ENCODE assay signal across 13 cellular contexts in the genomic region with DNA sequence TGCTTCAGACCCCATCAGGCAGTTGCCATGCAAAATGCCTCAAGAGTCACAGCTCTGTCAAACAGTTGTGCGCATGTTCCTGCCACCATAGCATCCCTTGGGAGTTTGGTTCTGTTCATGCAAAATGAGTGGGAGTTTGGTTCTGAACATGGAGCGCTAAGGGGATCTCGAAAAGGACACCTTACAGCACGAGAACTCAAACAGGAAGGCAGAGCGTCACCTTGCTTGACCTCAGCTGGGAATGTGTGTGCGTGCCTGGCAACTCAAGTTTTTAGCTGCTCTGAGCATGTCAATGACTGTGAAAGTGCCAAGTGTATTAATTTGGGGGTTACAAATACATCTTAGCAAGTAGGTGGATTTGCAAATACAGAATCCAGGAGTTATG.
"Had no signal": no experiment of that assay in that cellular context is flagged by ENCODE, and none has a peak within 500 bp of the region (broad histone marks: within the 10 kb centered on the region; RNA-seq: fewer than 3 reads in every experiment).

No MANE protein-coding gene starts in this region.

- H3K36me3 ChIP-seq: adrenal gland, stomach, uterus had no signal

- H3K4me3 Mint-ChIP-seq: activated CD4-positive, alpha-beta T cell treated with anti-CD3 and anti-CD28 coated beads, Interleukin-2, amount 10 ng/mL, durations not matched to agents 7 days and 5 days; nephron; T-helper 17 cell had no signal

- H3K9me3 Mint-ChIP-seq: activated CD4-positive, alpha-beta T cell treated with anti-CD3 and anti-CD28 coated beads, Interleukin-2, amount 10 ng/mL, durations not matched to agents 7 days and 5 days had no signal

- DNase-seq: activated CD4-positive, alpha-beta T cell treated with anti-CD3 and anti-CD28 coated beads, Interleukin-2, amount 10 ng/mL, durations not matched to agents 7 days and 5 days; activated CD4-positive, CD25-positive, alpha-beta regulatory T cell; activated CD8-positive, alpha-beta memory T cell treated with anti-CD3 and anti-CD28 coated beads for 24 hours; activated naive CD4-positive, alpha-beta T cell treated with anti-CD3 and anti-CD28 coated beads, Interleukin-2, amount 50 U/mL, for 16 hours; hippocampal formation; left cardiac atrium; mesendoderm; stimulated activated CD4-positive, alpha-beta T cell treated with anti-CD3 and anti-CD28 coated beads, Interleukin-4, amount 100 ng/mL, for 1 hour; stomach; T-helper 17 cell; uterus had no signal

- H3K4me1 ChIP-seq: uterus had no signal

- H3K9me3 ChIP-seq: adrenal gland, stomach, uterus had no signal

- H3K27me3 ChIP-seq: adrenal gland, stomach, uterus had no signal

- H3K27ac Mint-ChIP-seq: activated CD4-positive, alpha-beta T cell treated with anti-CD3 and anti-CD28 coated beads, Interleukin-2, amount 10 ng/mL, durations not matched to agents 7 days and 5 days; T-helper 17 cell had no signal

- ATAC-seq: left cardiac atrium, T-helper 17 cell had no signal

- H3K4me3 ChIP-seq: adrenal gland, stomach, uterus had no signal
